In genomic region chr6:3336066-3336786, GRCh38 we compare ENCODE assay signal across 14 cellular contexts.
"Had no signal": no experiment of that assay in that cellular context is flagged by ENCODE, and none has a peak within 500 bp of the region (broad histone marks: within the 10 kb centered on the region; RNA-seq: fewer than 3 reads in every experiment).

No MANE protein-coding gene starts in this region.

- ATAC-seq: T-cell, upper lobe of right lung had no signal

- H3K36me3 ChIP-seq: brain microvascular endothelial cell, left ventricle myocardium inferior, sigmoid colon, suprapubic skin, upper lobe of right lung had no signal

- H3K9me3 ChIP-seq: left ventricle myocardium inferior, sigmoid colon, suprapubic skin, upper lobe of right lung had no signal

- DNase-seq: activated CD4-positive, alpha-beta T cell treated with anti-CD3 and anti-CD28 coated beads, Interleukin-2, amount 50 U/mL, for 1 hour; activated CD4-positive, CD25-positive, alpha-beta regulatory T cell; activated naive CD4-positive, alpha-beta T cell treated with anti-CD3 and anti-CD28 coated beads, Interleukin-2, amount 50 U/mL, for 16 hours; brain microvascular endothelial cell; foreskin melanocyte; left ventricle myocardium inferior; mesenchymal stem cell; nephron progenitor cell; sigmoid colon; stimulated activated CD4-positive, alpha-beta T cell treated with anti-CD3 and anti-CD28 coated beads, Interleukin-12 subunit alpha, Interleukin-12 subunit beta, amount 100 ng/mL, for 4 hours; stimulated activated naive CD4-positive, alpha-beta T cell; T-cell; upper lobe of right lung had no signal

- H3K4me3 Mint-ChIP-seq: nephron progenitor cell, T-cell had no signal

- H3K27ac ChIP-seq: brain microvascular endothelial cell, left ventricle myocardium inferior, suprapubic skin, upper lobe of right lung had no signal

- H3K27ac Mint-ChIP-seq: nephron progenitor cell, T-cell had no signal

- H3K4me3 ChIP-seq: left ventricle myocardium inferior, sigmoid colon, suprapubic skin, upper lobe of right lung had no signal

- H3K36me3 Mint-ChIP-seq: T-cell had no signal

- H3K9me3 Mint-ChIP-seq: nephron progenitor cell, T-cell had no signal

- H3K27me3 ChIP-seq: brain microvascular endothelial cell, sigmoid colon, suprapubic skin, upper lobe of right lung had no signal
